ENCODE assay signal across 8 cellular contexts in genomic region chr3:53072653-53073552, GRCh38. TPM values are rescaled to one million over a fixed set of nuclear protein-coding genes. Genes with fewer than 3 reads are reported as not detected.
A peak's percentile ranks its signal among the peaks of the same experiment; 100 is the strongest.
DNase-seq lines count a peak whose midpoint lies in the region; FAIRE-seq and TF ChIP-seq lines count a peak whose summit lies in the region.

No MANE protein-coding gene starts in this region.

- no peaks in the 10 kb centered on the region for H3K36me3 Mint-ChIP-seq in activated naive CD4-positive, alpha-beta T cell treated with anti-CD3 and anti-CD28 coated beads, Interleukin-2, amount 50 U/mL, for 24 hours

- H3K4me1 Mint-ChIP-seq in activated naive CD4-positive, alpha-beta T cell treated with anti-CD3 and anti-CD28 coated beads, Interleukin-2, amount 50 U/mL, for 24 hours = peaks cover 14% of the 10 kb centered on the region

- peak; percentile 52 for DNase-seq in GDM1 (lab: John Stamatoyannopoulos, UW)
- peak; percentile 88 for DNase-seq in H54 (ENCODE audit: insufficient read length, low spot score)
- peak; percentile 73 for DNase-seq in LoVo (ENCODE audit: low spot score)
- DNase-seq in SK-N-MC (ENCODE audit: low read depth, low spot score) = no peak
- peak; percentile 92 for DNase-seq in cardiac septum (ENCODE audit: low spot score)
- peak; percentile 71 for DNase-seq in pons (ENCODE audit: low spot score)
- peak; percentile 90 for DNase-seq in transverse colon

- in situ Hi-C loops in transverse colon (cut with MboI; ENCODE audit: low pct_ligation_motif_present in 1 of 4, low pct_unique_long_range_greater_than_20kb in 1 of 4, low sequenced_read_pairs in 3 of 4) = loop anchor here in 2 of 4 donors (10.0 to 25.0 kb wide), 3 partner anchors 136 to 336 kb away; no protein-coding TSS in a partner anchor

- H3K4me3 ChIP-seq in SK-N-MC (peak overlapping the region; percentile 52), transverse colon (peak overlapping the region; percentile 57 to 90 (median 64))

- no peak overlapping the region for H3K9ac ChIP-seq in SK-N-MC (ENCODE audit: insufficient read length)

- peak; percentile 96 to 97 (median 97) for TF ChIP-seq CTCF in transverse colon (IDR thresholded peaks at IDR 0.05)

- peak overlapping the region; percentile 68 for H3K27ac Mint-ChIP-seq in activated naive CD4-positive, alpha-beta T cell treated with anti-CD3 and anti-CD28 coated beads, Interleukin-2, amount 50 U/mL, for 24 hours

- H3K27me3 Mint-ChIP-seq in activated naive CD4-positive, alpha-beta T cell treated with anti-CD3 and anti-CD28 coated beads, Interleukin-2, amount 50 U/mL, for 24 hours = no peaks in the 10 kb centered on the region

- TF ChIP-seq EP300 in transverse colon (IDR thresholded peaks at IDR 0.05; ENCODE audit: low read depth) = no peak

- H3K27me3 ChIP-seq in transverse colon = no peaks in the 10 kb centered on the region

- intact Hi-C loops in cardiac septum (cut with DNase I) (loop anchor here (2.0 to 5.0 kb wide), 3 partner anchors 138 to 330 kb away; no protein-coding TSS in a partner anchor), transverse colon (cut with DNase I; ENCODE audit: low total_unique reads) (no loop called here)

- TF ChIP-seq POLR2A in H54 (IDR thresholded peaks at IDR 0.05; ENCODE audit: low read depth, low read length) = 0 out of 2 replicates have a peak, but pooled peaks have one; percentile 15
- peak; percentile 18 for TF ChIP-seq POLR2A in transverse colon (IDR thresholded peaks at IDR 0.05)

- FAIRE-seq in H54 (lab: Jason Lieb, UNC) = no peak

- no peaks in the 10 kb centered on the region for H3K9me3 Mint-ChIP-seq in activated naive CD4-positive, alpha-beta T cell treated with anti-CD3 and anti-CD28 coated beads, Interleukin-2, amount 50 U/mL, for 24 hours

- peak overlapping the region; percentile 89 for H3K4me3 Mint-ChIP-seq in activated naive CD4-positive, alpha-beta T cell treated with anti-CD3 and anti-CD28 coated beads, Interleukin-2, amount 50 U/mL, for 24 hours

- WGBS in transverse colon (ENCODE audit: low coverage in 1 of 2), 2 donors = 0 to 3% methylated on average over 5 to 29 of the region's 32 CpGs

- H3K9me3 ChIP-seq in SK-N-MC (ENCODE audit: low read depth, low read length) (no peaks in the 10 kb centered on the region), transverse colon (no peaks in the 10 kb centered on the region)

- no peak overlapping the region for H3K27ac ChIP-seq in SK-N-MC
- H3K27ac ChIP-seq in transverse colon = peak overlapping the region; percentile 76 to 85 (median 78)

- H3K36me3 ChIP-seq in SK-N-MC (ENCODE audit: insufficient read depth, low read length) (no peaks in the 10 kb centered on the region), transverse colon (no peaks in the 10 kb centered on the region)

- H3K4me1 ChIP-seq in transverse colon = peaks cover 0 to 13% (median 6%) of the 10 kb centered on the region in 4 donors

RNA-seq across cellular contexts. Expression of gene SFMBT1, which starts 27.0 kb away (rescaled TPM):
- total RNA-seq in cardiac septum (14.7 TPM), transverse colon (10 to 100 TPM in 2 of 4 donors, 1 to 10 TPM in 2; 1.9 to 33.0 (median 18.1) TPM)

RNA-seq across cellular contexts. Expression of gene RFT1, which starts 57.3 kb away (rescaled TPM):
- 8.6 TPM for total RNA-seq in cardiac septum
- 10 to 100 TPM in 1 of 4 donors, 1 to 10 TPM in 3; 2.2 to 10.3 (median 8.5) TPM for total RNA-seq in transverse colon
